In genomic region chr7:157611341-157611740, GRCh38 we compare ENCODE assay signal across 22 cellular contexts.
A peak's percentile ranks its signal among the peaks of the same experiment; 100 is the strongest.
DNase-seq lines count a peak whose midpoint lies in the region; ATAC-seq and TF ChIP-seq lines count a peak whose summit lies in the region.
"Had no signal": no experiment of that assay in that cellular context is flagged by ENCODE, and none has a peak within 500 bp of the region (broad histone marks: within the 10 kb centered on the region; RNA-seq: fewer than 3 reads in every experiment).

No MANE protein-coding gene starts in this region.

- peaks cover 22% of the 10 kb centered on the region for H3K4me1 Mint-ChIP-seq in activated CD4-positive, alpha-beta memory T cell treated with anti-CD3 and anti-CD28 coated beads, Interleukin-2, amount 10 ng/mL, durations not matched to agents 7 days and 5 days
- H3K4me1 Mint-ChIP-seq in activated CD4-positive, alpha-beta memory T cell treated with anti-CD3 and anti-CD28 coated beads for 36 hours (ENCODE audit: low read depth) = peaks cover 7% of the 10 kb centered on the region
- H3K4me1 Mint-ChIP-seq in CD8-positive, alpha-beta T cell (ENCODE audit: low read depth) = peaks cover 18% of the 10 kb centered on the region
- H3K4me1 Mint-ChIP-seq in activated naive CD8-positive, alpha-beta T cell treated with anti-CD3 and anti-CD28 coated beads, Interleukin-2, amount 10 ng/mL, durations not matched to agents 7 days and 5 days = peaks cover 5% of the 10 kb centered on the region
- H3K4me1 Mint-ChIP-seq in neural progenitor cell = peaks cover 8% of the 10 kb centered on the region
- H3K4me1 Mint-ChIP-seq: GM23338 had no signal

- POLR2A ChIA-PET in activated CD4-positive, alpha-beta memory T cell treated with anti-CD3 and anti-CD28 coated beads, Interleukin-2, amount 10 ng/mL, durations not matched to agents 7 days and 5 days (lab: Charles Lee) = interaction anchor here (1.2 kb wide), 1 partner anchor 11 kb away, joined by 3 read pairs; no protein-coding TSS in a partner anchor
- POLR2A ChIA-PET in activated CD4-positive, alpha-beta memory T cell treated with anti-CD3 and anti-CD28 coated beads for 36 hours (lab: Charles Lee) = interaction anchor here (1.1 kb wide), 1 partner anchor 12 kb away, joined by 3 read pairs; no protein-coding TSS in a partner anchor
- POLR2A ChIA-PET in CD8-positive, alpha-beta T cell (lab: Charles Lee) = no interaction called here
- POLR2A ChIA-PET in activated naive CD8-positive, alpha-beta T cell treated with anti-CD3 and anti-CD28 coated beads, Interleukin-2, amount 10 ng/mL, durations not matched to agents 7 days and 5 days (lab: Charles Lee) = no interaction called here

- H3K9me3 ChIP-seq in CD8-positive, alpha-beta T cell (ENCODE audit: low read length) = no peaks in the 10 kb centered on the region
- no peaks in the 10 kb centered on the region for H3K9me3 ChIP-seq in neural progenitor cell (ENCODE audit: low read depth)
- peaks cover 0 to 15% (median 0%) of the 10 kb centered on the region in 8 donors for H3K9me3 ChIP-seq in spleen
- H3K9me3 ChIP-seq: A549, BE2C had no signal

- 88 to 94% (median 92%) methylated on average over 18 of the region's 18 CpGs for WGBS in spleen, 5 donors

- H3K79me2 ChIP-seq in neural progenitor cell (ENCODE audit: low read depth) = no peaks in the 10 kb centered on the region
- H3K79me2 ChIP-seq: hepatocyte had no signal

- no peaks in the 10 kb centered on the region for H3K27me3 ChIP-seq in CD8-positive, alpha-beta T cell (ENCODE audit: insufficient read depth, low read length)
- peaks cover 30% of the 10 kb centered on the region for H3K27me3 ChIP-seq in neural progenitor cell
- peaks cover 0 to 20% (median 0%) of the 10 kb centered on the region in 7 donors for H3K27me3 ChIP-seq in spleen (replicated peaks in 1 of 7)
- H3K27me3 ChIP-seq: BE2C, hepatocyte had no signal

- peaks cover 13% of the 10 kb centered on the region for H3K27me3 Mint-ChIP-seq in activated CD4-positive, alpha-beta memory T cell treated with anti-CD3 and anti-CD28 coated beads, Interleukin-2, amount 10 ng/mL, durations not matched to agents 7 days and 5 days
- no peaks in the 10 kb centered on the region for H3K27me3 Mint-ChIP-seq in activated CD4-positive, alpha-beta memory T cell treated with anti-CD3 and anti-CD28 coated beads for 36 hours
- H3K27me3 Mint-ChIP-seq in CD8-positive, alpha-beta T cell (ENCODE audit: low read depth) = no peaks in the 10 kb centered on the region
- no peaks in the 10 kb centered on the region for H3K27me3 Mint-ChIP-seq in activated naive CD8-positive, alpha-beta T cell treated with anti-CD3 and anti-CD28 coated beads, Interleukin-2, amount 10 ng/mL, durations not matched to agents 7 days and 5 days
- H3K27me3 Mint-ChIP-seq in neural progenitor cell (ENCODE audit: insufficient read depth, low read depth) = peaks cover 13% of the 10 kb centered on the region
- H3K27me3 Mint-ChIP-seq: activated CD4-positive, alpha-beta T cell treated with anti-CD3 and anti-CD28 coated beads for 36 hours had no signal

- H3K4me3 Mint-ChIP-seq in activated CD4-positive, alpha-beta memory T cell treated with anti-CD3 and anti-CD28 coated beads, Interleukin-2, amount 10 ng/mL, durations not matched to agents 7 days and 5 days = peak overlapping the region; percentile 24
- H3K4me3 Mint-ChIP-seq in activated CD4-positive, alpha-beta memory T cell treated with anti-CD3 and anti-CD28 coated beads for 36 hours = no peak overlapping the region
- peak overlapping the region; percentile 58 for H3K4me3 Mint-ChIP-seq in CD8-positive, alpha-beta T cell
- H3K4me3 Mint-ChIP-seq in activated naive CD8-positive, alpha-beta T cell treated with anti-CD3 and anti-CD28 coated beads, Interleukin-2, amount 10 ng/mL, durations not matched to agents 7 days and 5 days = peak overlapping the region; percentile 16
- no peak overlapping the region for H3K4me3 Mint-ChIP-seq in neural progenitor cell
- H3K4me3 Mint-ChIP-seq: brain, GM23338 had no signal

- no peak overlapping the region for H3K4me3 ChIP-seq in CD8-positive, alpha-beta T cell (ENCODE audit: low read depth, low read length)
- H3K4me3 ChIP-seq in neural progenitor cell (no peak overlapping the region), spleen (no peak overlapping the region)
- H3K4me3 ChIP-seq: A549, GM23338, hepatocyte had no signal

- H3K27ac ChIP-seq in CD8-positive, alpha-beta T cell (ENCODE audit: low read depth, low read length) = no peak overlapping the region
- H3K27ac ChIP-seq in neural progenitor cell (no peak overlapping the region), substantia nigra (ENCODE audit: low read depth, low read length, poor library complexity, severe bottlenecking) (no peak overlapping the region), spleen (no peak overlapping the region)
- H3K27ac ChIP-seq: A549, hepatocyte, KMS-11 had no signal

- H3K4me2 ChIP-seq in neural progenitor cell = no peak overlapping the region
- H3K4me2 ChIP-seq: A549, GM23338, hepatocyte, KMS-11 had no signal

- peaks cover 3% of the 10 kb centered on the region for H3K36me3 Mint-ChIP-seq in activated CD4-positive, alpha-beta memory T cell treated with anti-CD3 and anti-CD28 coated beads, Interleukin-2, amount 10 ng/mL, durations not matched to agents 7 days and 5 days (ENCODE audit: low read depth)
- no peaks in the 10 kb centered on the region for H3K36me3 Mint-ChIP-seq in activated CD4-positive, alpha-beta memory T cell treated with anti-CD3 and anti-CD28 coated beads for 36 hours
- no peaks in the 10 kb centered on the region for H3K36me3 Mint-ChIP-seq in CD8-positive, alpha-beta T cell
- H3K36me3 Mint-ChIP-seq in activated naive CD8-positive, alpha-beta T cell treated with anti-CD3 and anti-CD28 coated beads, Interleukin-2, amount 10 ng/mL, durations not matched to agents 7 days and 5 days = no peaks in the 10 kb centered on the region
- peaks cover 42% of the 10 kb centered on the region for H3K36me3 Mint-ChIP-seq in neural progenitor cell

- H4K20me1 ChIP-seq in neural progenitor cell (ENCODE audit: low read depth) = no peaks in the 10 kb centered on the region

- no peaks in the 10 kb centered on the region for H3K36me3 ChIP-seq in CD8-positive, alpha-beta T cell (ENCODE audit: insufficient read depth, low read length)
- no peaks in the 10 kb centered on the region for H3K36me3 ChIP-seq in neural progenitor cell
- no peaks in the 10 kb centered on the region for H3K36me3 ChIP-seq in spleen
- H3K36me3 ChIP-seq: BE2C had no signal

- no peaks in the 10 kb centered on the region for H3K9me3 Mint-ChIP-seq in activated CD4-positive, alpha-beta memory T cell treated with anti-CD3 and anti-CD28 coated beads, Interleukin-2, amount 10 ng/mL, durations not matched to agents 7 days and 5 days
- H3K9me3 Mint-ChIP-seq in activated CD4-positive, alpha-beta memory T cell treated with anti-CD3 and anti-CD28 coated beads for 36 hours = no peaks in the 10 kb centered on the region
- no peaks in the 10 kb centered on the region for H3K9me3 Mint-ChIP-seq in CD8-positive, alpha-beta T cell
- H3K9me3 Mint-ChIP-seq in activated naive CD8-positive, alpha-beta T cell treated with anti-CD3 and anti-CD28 coated beads, Interleukin-2, amount 10 ng/mL, durations not matched to agents 7 days and 5 days = no peaks in the 10 kb centered on the region
- no peaks in the 10 kb centered on the region for H3K9me3 Mint-ChIP-seq in neural progenitor cell

- CTCF ChIA-PET in activated CD4-positive, alpha-beta memory T cell treated with anti-CD3 and anti-CD28 coated beads, Interleukin-2, amount 10 ng/mL, durations not matched to agents 7 days and 5 days (lab: Charles Lee) = no interaction called here
- CTCF ChIA-PET in activated CD4-positive, alpha-beta memory T cell treated with anti-CD3 and anti-CD28 coated beads for 36 hours (lab: Charles Lee) = no interaction called here
- CTCF ChIA-PET in CD8-positive, alpha-beta T cell (lab: Charles Lee) = no interaction called here

- peak overlapping the region; percentile 49 for H3K27ac Mint-ChIP-seq in activated CD4-positive, alpha-beta memory T cell treated with anti-CD3 and anti-CD28 coated beads, Interleukin-2, amount 10 ng/mL, durations not matched to agents 7 days and 5 days
- no peak overlapping the region for H3K27ac Mint-ChIP-seq in activated CD4-positive, alpha-beta memory T cell treated with anti-CD3 and anti-CD28 coated beads for 36 hours
- H3K27ac Mint-ChIP-seq in CD8-positive, alpha-beta T cell = peak overlapping the region; percentile 32
- peak overlapping the region; percentile 45 for H3K27ac Mint-ChIP-seq in activated naive CD8-positive, alpha-beta T cell treated with anti-CD3 and anti-CD28 coated beads, Interleukin-2, amount 10 ng/mL, durations not matched to agents 7 days and 5 days
- peak overlapping the region; percentile 69 for H3K27ac Mint-ChIP-seq in neural progenitor cell
- H3K27ac Mint-ChIP-seq: GM23338 had no signal

- no peak overlapping the region for H3K9ac ChIP-seq in neural progenitor cell
- H3K9ac ChIP-seq: KMS-11 had no signal

- peaks cover 19% of the 10 kb centered on the region for H3K4me1 ChIP-seq in CD8-positive, alpha-beta T cell (ENCODE audit: insufficient read depth, low read length)
- no peaks in the 10 kb centered on the region for H3K4me1 ChIP-seq in neural progenitor cell
- H3K4me1 ChIP-seq in spleen = peaks cover 0 to 25% (median 11%) of the 10 kb centered on the region in 6 donors
- H3K4me1 ChIP-seq: A549, BE2C had no signal

- ATAC-seq in CD8-positive, alpha-beta T cell = no peak
- ATAC-seq in activated naive CD8-positive, alpha-beta T cell treated with anti-CD3 and anti-CD28 coated beads, Interleukin-2, amount 10 ng/mL, durations not matched to agents 7 days and 5 days (ENCODE audit: low read depth) = no peak
- ATAC-seq: A549; activated CD4-positive, alpha-beta T cell treated with anti-CD3 and anti-CD28 coated beads for 36 hours; esophagus mucosa; GM23338; left ventricle myocardium superior had no signal

- no peak for TF ChIP-seq CTCF in CD8-positive, alpha-beta T cell (IDR thresholded peaks at IDR 0.05)
- TF ChIP-seq CTCF in neural progenitor cell (IDR thresholded peaks at IDR 0.05) = no peak
- TF ChIP-seq CTCF in spleen (IDR thresholded peaks at IDR 0.05 in 8 of 11, conservative IDR thresholded peaks at IDR 0.05 in 3 of 11) = no peak

- H3F3A ChIP-seq in neural progenitor cell (ENCODE audit: low read depth) = no peaks in the 10 kb centered on the region

- intact Hi-C loops in activated CD4-positive, alpha-beta memory T cell treated with anti-CD3 and anti-CD28 coated beads for 36 hours (cut with micrococcal nuclease) = loop anchor here (5.0 to 10.0 kb wide), 2 partner anchors 119 to 177 kb away; no protein-coding TSS in a partner anchor
- intact Hi-C loops in CD8-positive, alpha-beta T cell (cut with DNase I, micrococcal nuclease) = loop anchor here (10.0 kb wide), 2 partner anchors 73 to 177 kb away; no protein-coding TSS in a partner anchor
- intact Hi-C loops in spleen (cut with DNase I; ENCODE audit: low total_unique reads) = no loop called here

- no peak for DNase-seq in activated CD4-positive, alpha-beta memory T cell treated with anti-CD3 and anti-CD28 coated beads, Interleukin-2, amount 10 ng/mL, durations not matched to agents 7 days and 5 days
- DNase-seq in activated CD4-positive, alpha-beta memory T cell treated with anti-CD3 and anti-CD28 coated beads for 36 hours = no peak
- no peak for DNase-seq in CD8-positive, alpha-beta T cell
- no peak for DNase-seq in activated naive CD8-positive, alpha-beta T cell treated with anti-CD3 and anti-CD28 coated beads, Interleukin-2, amount 10 ng/mL, durations not matched to agents 7 days and 5 days
- DNase-seq in neural progenitor cell (ENCODE audit: low spot score) (no peak), substantia nigra (lab: John Stamatoyannopoulos, UW) (no peak), spleen (no peak), DMS79 treated with DMSO at 0.1 percent for 48 hours (lab: John Stamatoyannopoulos, UW) (no peak)
- DNase-seq: activated CD4-positive, alpha-beta T cell treated with anti-CD3 and anti-CD28 coated beads for 36 hours; BE2C; effector memory CD4-positive, alpha-beta T cell; left ventricle myocardium superior; NCI-H1694; NCI-H69; retina; stimulated activated CD4-positive, alpha-beta T cell treated with anti-CD3 and anti-CD28 coated beads, Interleukin-12 subunit alpha, Interleukin-12 subunit beta, amount 100 ng/mL, for 4 hours had no signal

- TF ChIP-seq POLR2A in spleen (IDR thresholded peaks at IDR 0.05) = no peak

- no peak overlapping the region for H2AFZ ChIP-seq in neural progenitor cell (replicated peaks)
- H2AFZ ChIP-seq: GM23338, hepatocyte had no signal

Comparison
In these comparisons a context has a peak if more than half of its experiments do, and no peak if none do; other contexts are left out.
1. H3K4me3 Mint-ChIP-seq: peak in activated CD4-positive, alpha-beta memory T cell treated with anti-CD3 and anti-CD28 coated beads, Interleukin-2, amount 10 ng/mL, durations not matched to agents 7 days and 5 days (single experiment), CD8-positive, alpha-beta T cell (single experiment) and activated naive CD8-positive, alpha-beta T cell treated with anti-CD3 and anti-CD28 coated beads, Interleukin-2, amount 10 ng/mL, durations not matched to agents 7 days and 5 days (single experiment); none in activated CD4-positive, alpha-beta memory T cell treated with anti-CD3 and anti-CD28 coated beads for 36 hours (single experiment) and neural progenitor cell (single experiment).
2. POLR2A ChIA-PET loops: an anchor here in activated CD4-positive, alpha-beta memory T cell treated with anti-CD3 and anti-CD28 coated beads, Interleukin-2, amount 10 ng/mL, durations not matched to agents 7 days and 5 days (1.2 kb wide) and activated CD4-positive, alpha-beta memory T cell treated with anti-CD3 and anti-CD28 coated beads for 36 hours (1.1 kb wide); none called in CD8-positive, alpha-beta T cell and activated naive CD8-positive, alpha-beta T cell treated with anti-CD3 and anti-CD28 coated beads, Interleukin-2, amount 10 ng/mL, durations not matched to agents 7 days and 5 days.